8 cellular contexts compared by ENCODE assay signal in the genomic region with DNA sequence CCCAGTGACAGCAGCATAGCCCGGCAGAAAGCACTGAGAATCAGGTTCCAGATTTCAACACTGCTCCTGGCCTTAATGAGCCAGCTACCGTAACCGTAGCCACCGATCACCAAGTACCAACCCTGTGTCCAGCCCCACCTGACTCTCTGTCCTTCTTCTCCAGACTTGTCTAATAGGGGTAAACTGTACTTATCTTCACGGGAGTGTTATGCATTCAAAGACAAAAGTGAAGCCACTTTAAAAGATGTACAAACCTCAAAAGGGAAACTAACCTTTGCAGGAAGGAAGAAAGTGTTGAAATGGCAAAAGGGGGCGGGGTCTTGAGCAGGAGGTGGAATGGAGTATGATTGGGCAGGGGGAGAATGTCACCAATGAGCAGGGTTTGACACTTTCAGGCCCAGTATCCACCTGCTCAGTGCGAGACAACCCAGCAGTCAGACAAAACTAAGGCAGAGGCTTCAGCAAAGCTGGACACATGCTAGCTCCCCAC.
A peak's percentile ranks its signal among the peaks of the same experiment; 100 is the strongest.
DNase-seq lines count a peak whose midpoint lies in the region; ATAC-seq, FAIRE-seq and TF ChIP-seq lines count a peak whose summit lies in the region.

No MANE protein-coding gene starts in this region.

- CTCF ChIA-PET in T-cell (lab: Charles Lee) = interaction anchor here (0.6 to 1.6 kb wide), 2 partner anchors 301 to 787 kb away, joined by 3 to 4 read pairs; no protein-coding TSS in a partner anchor
- CTCF ChIA-PET in GM12878 (lab: Yijun Ruan, JAX) = interaction anchor here (0.9 to 1.3 kb wide), 2 partner anchors 10 to 16 kb away, joined by 4 to 5 read pairs; no protein-coding TSS in a partner anchor

- peak overlapping the region; percentile 71 to 75 for H3K27ac Mint-ChIP-seq in T-cell

- ATAC-seq in HG02588 (IDR thresholded peaks at IDR 0.05; ENCODE audit: unreplicated experiment) (peak; percentile 63), T-cell (replicated peaks in 1 of 4) (peak; percentile 81 to 90 (median 85)), GM12878 (peak; percentile 88)

- peak; percentile 80 for FAIRE-seq in GM12878 (lab: Jason Lieb, UNC)

- peak overlapping the region; percentile 79 for H3K4me2 ChIP-seq in BLaER1
- peak overlapping the region; percentile 66 for H3K4me2 ChIP-seq in GM12878 (ENCODE audit: control insufficient read depth, insufficient read depth)
- no peak overlapping the region for H3K4me2 ChIP-seq in hepatocyte

- peak; percentile 59; the same call in 1 of the 2 replicates for TF ChIP-seq POLR2A in GM12878 (IDR thresholded peaks at IDR 0.05; ENCODE audit: low read depth, low read length)

- BruUV-seq in GM12878 (replicated peaks; lab: Mats Ljungman, UMichigan) = no TSS peak

- in situ Hi-C loops in GM12878 (cut with MboI) = loop anchor here (5.0 kb wide), 1 partner anchor 369 kb away; no protein-coding TSS in a partner anchor

- H3K27me3 Mint-ChIP-seq in T-cell = no peaks in the 10 kb centered on the region

- peak in 33 of 34 experiments; percentile 42 to 87 (median 75) for DNase-seq in T-cell
- peak; percentile 51 for DNase-seq in GM12878 (ENCODE audit: low read depth, low spot score)
- DNase-seq in stimulated activated CD8-positive, alpha-beta memory T cell treated with anti-CD3 and anti-CD28 coated beads, Interleukin-2, amount 100 ng/mL, for 1 hour (ENCODE audit: low read depth in 2 of 2) = peak; percentile 33 to 44
- DNase-seq in NCI-H510A (lab: John Stamatoyannopoulos, UW) = no peak
- DNase-seq in cerebellar nuclear complex (lab: John Stamatoyannopoulos, UW) = no peak
- no peak for DNase-seq in hepatocyte (ENCODE audit: low spot score)

- SMC1A ChIA-PET in GM12878 (lab: Charles Lee; ENCODE audit: uncharacterized antibody, unreplicated experiment) = interaction anchor here (1.0 to 8.7 kb wide), 5 partner anchors 11 to 370 kb away, joined by 5 to 47 read pairs (median 7); no protein-coding TSS in a partner anchor

- POLR2A ChIA-PET in T-cell (lab: Charles Lee) = no interaction called here
- POLR2A ChIA-PET in GM12878 (lab: Charles Lee) = interaction anchor here (0.5 to 1.4 kb wide), 4 partner anchors 9 to 151 kb away, joined by 4 to 5 read pairs (median 4); no protein-coding TSS in a partner anchor

- intact Hi-C loops in GM12878 (cut with micrococcal nuclease; ENCODE audit: unreplicated experiment) = loop anchor here (10.0 kb wide), 1 partner anchor 272 kb away; a partner anchor contains a TSS

- H3K9me3 ChIP-seq in BLaER1 (no peaks in the 10 kb centered on the region), GM12878 (replicated peaks; ENCODE audit: control insufficient read depth, insufficient read depth, low read length) (no peaks in the 10 kb centered on the region; the same call in 1 of the 3 replicates), hepatocyte (ENCODE audit: low read depth) (no peaks in the 10 kb centered on the region)

- peak overlapping the region; percentile 57 for H3K9ac ChIP-seq in BLaER1
- peak overlapping the region; percentile 11; the same call in 1 of the 2 replicates for H3K9ac ChIP-seq in GM12878 (ENCODE audit: control insufficient read depth, insufficient read depth, low read length)

- no peaks in the 10 kb centered on the region for H3K27me3 ChIP-seq in BLaER1
- no peaks in the 10 kb centered on the region for H3K27me3 ChIP-seq in GM12878 (replicated peaks in 1 of 2; ENCODE audit: control insufficient read depth in 2 of 2, insufficient read depth in 2 of 2, low read length in 1 of 2)
- no peaks in the 10 kb centered on the region for H3K27me3 ChIP-seq in hepatocyte

- WGBS in GM12878 (ENCODE audit: insufficient coverage, insufficient replicate concordance, low lambda C conversion rate, missing lambda C conversion rate) = 69% methylated on average over 7 of the region's 7 CpGs
- 93% methylated on average over 7 of the region's 7 CpGs for WGBS in hepatocyte (ENCODE audit: low lambda C conversion rate, missing lambda C conversion rate)

- no peaks in the 10 kb centered on the region for H3K36me3 Mint-ChIP-seq in T-cell

- H4K20me1 ChIP-seq in BLaER1 (peaks cover 99% of the 10 kb centered on the region), GM12878 (ENCODE audit: control insufficient read depth, insufficient read depth) (no peaks in the 10 kb centered on the region), hepatocyte (ENCODE audit: insufficient read depth, poor library complexity, severe bottlenecking) (no peaks in the 10 kb centered on the region)

- H3K4me3 ChIP-seq in BLaER1 (no peak overlapping the region), GM12878 (peak overlapping the region; percentile 28; the same call in 1 of the 2 replicates), hepatocyte (no peak overlapping the region)

- peak overlapping the region; percentile 56 for H2AFZ ChIP-seq in GM12878 (ENCODE audit: control insufficient read depth, low read depth, low read length)
- H2AFZ ChIP-seq in hepatocyte = no peak overlapping the region

- no peak for TF ChIP-seq CTCF in GM12878 (IDR thresholded peaks at IDR 0.05 in 2 of 3, conservative IDR thresholded peaks at IDR 0.05 in 1 of 3; ENCODE audit: control insufficient read depth in 2 of 3, extremely low read depth in 1 of 3, insufficient read depth in 1 of 3, low read depth in 3 of 3, low read length in 3 of 3)
- no peak for TF ChIP-seq CTCF in hepatocyte (IDR thresholded peaks at IDR 0.05; ENCODE audit: poor library complexity)

- H3K27ac ChIP-seq in BLaER1 (peak overlapping the region; percentile 41; the same call in 1 of the 2 replicates), GM12878 (ENCODE audit: control insufficient read depth, insufficient read depth) (peak overlapping the region; percentile 69), hepatocyte (no peak overlapping the region)

- RAD21 ChIA-PET in GM12878 (lab: Charles Lee; ENCODE audit: unreplicated experiment) = interaction anchor here (1.0 to 2.5 kb wide), 8 partner anchors 9 to 370 kb away, joined by 3 to 11 read pairs (median 4); no protein-coding TSS in a partner anchor

- H3K36me3 ChIP-seq in BLaER1 = peaks cover 6% of the 10 kb centered on the region; the same call in 1 of the 2 replicates
- no peaks in the 10 kb centered on the region for H3K36me3 ChIP-seq in GM12878 (ENCODE audit: control insufficient read depth in 2 of 2, insufficient read depth in 2 of 2, low read length in 1 of 2)
- no peaks in the 10 kb centered on the region for H3K36me3 ChIP-seq in hepatocyte (replicated peaks; ENCODE audit: insufficient read depth, low read depth)

- no peaks in the 10 kb centered on the region for H3K9me2 ChIP-seq in hepatocyte (replicated peaks; ENCODE audit: insufficient read depth)

- H3K4me1 ChIP-seq in BLaER1 (peaks cover 87% of the 10 kb centered on the region), GM12878 (ENCODE audit: control insufficient read depth, insufficient read depth, low read length) (peaks cover 45% of the 10 kb centered on the region), hepatocyte (ENCODE audit: insufficient read depth) (peaks cover 8% of the 10 kb centered on the region)

- peaks cover 79 to 91% (median 86%) of the 10 kb centered on the region in 3 donors for H3K4me1 Mint-ChIP-seq in T-cell

- peaks cover 28% of the 10 kb centered on the region for H3K79me2 ChIP-seq in GM12878 (ENCODE audit: control insufficient read depth, insufficient read depth, low read length)
- H3K79me2 ChIP-seq in hepatocyte = no peaks in the 10 kb centered on the region

- H3K9me3 Mint-ChIP-seq in T-cell = no peaks in the 10 kb centered on the region

- H3K4me3 Mint-ChIP-seq in T-cell = peak overlapping the region; percentile 32 to 68 (median 62)

- no peak for TF ChIP-seq RAD21 in GM12878 (IDR thresholded peaks at IDR 0.05; ENCODE audit: insufficient read depth, low read depth, low read length)

- TF ChIP-seq EP300 in GM12878 (IDR thresholded peaks at IDR 0.05; ENCODE audit: borderline replicate concordance in 1 of 2, control insufficient read depth in 1 of 2, low read depth in 2 of 2, low read length in 2 of 2) = no peak

TF ChIP-seq in GM12878, 131 proteins besides CTCF, POLR2A, EP300 and RAD21 (continues in another document):
- TF ChIP-seq, protein P1, sequence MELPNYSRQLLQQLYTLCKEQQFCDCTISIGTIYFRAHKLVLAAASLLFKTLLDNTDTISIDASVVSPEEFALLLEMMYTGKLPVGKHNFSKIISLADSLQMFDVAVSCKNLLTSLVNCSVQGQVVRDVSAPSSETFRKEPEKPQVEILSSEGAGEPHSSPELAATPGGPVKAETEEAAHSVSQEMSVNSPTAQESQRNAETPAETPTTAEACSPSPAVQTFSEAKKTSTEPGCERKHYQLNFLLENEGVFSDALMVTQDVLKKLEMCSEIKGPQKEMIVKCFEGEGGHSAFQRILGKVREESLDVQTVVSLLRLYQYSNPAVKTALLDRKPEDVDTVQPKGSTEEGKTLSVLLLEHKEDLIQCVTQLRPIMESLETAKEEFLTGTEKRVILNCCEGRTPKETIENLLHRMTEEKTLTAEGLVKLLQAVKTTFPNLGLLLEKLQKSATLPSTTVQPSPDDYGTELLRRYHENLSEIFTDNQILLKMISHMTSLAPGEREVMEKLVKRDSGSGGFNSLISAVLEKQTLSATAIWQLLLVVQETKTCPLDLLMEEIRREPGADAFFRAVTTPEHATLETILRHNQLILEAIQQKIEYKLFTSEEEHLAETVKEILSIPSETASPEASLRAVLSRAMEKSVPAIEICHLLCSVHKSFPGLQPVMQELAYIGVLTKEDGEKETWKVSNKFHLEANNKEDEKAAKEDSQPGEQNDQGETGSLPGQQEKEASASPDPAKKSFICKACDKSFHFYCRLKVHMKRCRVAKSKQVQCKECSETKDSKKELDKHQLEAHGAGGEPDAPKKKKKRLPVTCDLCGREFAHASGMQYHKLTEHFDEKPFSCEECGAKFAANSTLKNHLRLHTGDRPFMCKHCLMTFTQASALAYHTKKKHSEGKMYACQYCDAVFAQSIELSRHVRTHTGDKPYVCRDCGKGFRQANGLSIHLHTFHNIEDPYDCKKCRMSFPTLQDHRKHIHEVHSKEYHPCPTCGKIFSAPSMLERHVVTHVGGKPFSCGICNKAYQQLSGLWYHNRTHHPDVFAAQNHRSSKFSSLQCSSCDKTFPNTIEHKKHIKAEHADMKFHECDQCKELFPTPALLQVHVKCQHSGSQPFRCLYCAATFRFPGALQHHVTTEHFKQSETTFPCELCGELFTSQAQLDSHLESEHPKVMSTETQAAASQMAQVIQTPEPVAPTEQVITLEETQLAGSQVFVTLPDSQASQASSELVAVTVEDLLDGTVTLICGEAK (IDR thresholded peaks at IDR 0.05; ENCODE audit: borderline replicate concordance) = no peak
- TF ChIP-seq SMAD1 (IDR thresholded peaks at IDR 0.05; ENCODE audit: low read depth, partially characterized antibody) = no peak
- no peak for TF ChIP-seq ZNF622 (IDR thresholded peaks at IDR 0.05)
- TF ChIP-seq RBBP5 (conservative IDR thresholded peaks at IDR 0.05) = no peak
- 0 out of 2 replicates have a peak, but pooled peaks have one; percentile 48 for TF ChIP-seq CREB1 (IDR thresholded peaks at IDR 0.05; ENCODE audit: low read depth)
- no peak for TF ChIP-seq HDAC6 (IDR thresholded peaks at IDR 0.05; ENCODE audit: unreplicated experiment)
- TF ChIP-seq RELA (IDR thresholded peaks at IDR 0.05; ENCODE audit: borderline replicate concordance, partially characterized antibody) = no peak
- peak; percentile 40; the same call in 1 of the 2 replicates for TF ChIP-seq POLR2AphosphoS5 (IDR thresholded peaks at IDR 0.05; ENCODE audit: low read length)
- TF ChIP-seq RUNX3 (IDR thresholded peaks at IDR 0.05; ENCODE audit: low read length) = peak; percentile 45
- TF ChIP-seq BMI1 (IDR thresholded peaks at IDR 0.05; ENCODE audit: borderline replicate concordance) = no peak

Comparison
In these comparisons a context has a peak if more than half of its experiments do, and no peak if none do; other contexts are left out.
1. DNase-seq: peak in T-cell (33 of 34), GM12878 (single experiment) and stimulated activated CD8-positive, alpha-beta memory T cell treated with anti-CD3 and anti-CD28 coated beads, Interleukin-2, amount 100 ng/mL, for 1 hour (2 of 2); none in NCI-H510A (single experiment), cerebellar nuclear complex (0 of 2) and hepatocyte (single experiment).
2. Peak in every context shown above with its lines, with median percentiles within 50 percentile points of each other: ATAC-seq.